ENCODE assay signal across 11 cellular contexts in the genomic region with DNA sequence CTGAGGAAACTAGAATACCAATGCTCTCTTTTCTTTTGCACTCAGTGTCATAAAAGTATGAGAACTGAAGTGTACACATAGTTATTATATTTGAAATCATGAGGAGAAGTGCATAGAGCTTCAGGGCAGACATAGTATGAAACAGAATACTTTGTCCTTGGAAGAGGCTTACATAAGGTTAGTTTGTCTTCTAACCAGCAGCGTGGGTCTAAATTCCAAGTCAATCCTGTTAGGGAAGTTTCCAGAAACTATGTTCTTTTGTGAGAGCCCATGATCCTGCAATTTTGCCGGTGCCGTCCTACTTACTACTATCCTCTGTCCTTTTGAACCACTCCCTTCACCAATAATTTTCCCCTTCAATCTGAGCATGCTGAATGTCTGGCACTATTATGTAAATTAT.
"Had no signal": no experiment of that assay in that cellular context is flagged by ENCODE, and none has a peak within 500 bp of the region (broad histone marks: within the 10 kb centered on the region; RNA-seq: fewer than 3 reads in every experiment).

No MANE protein-coding gene starts in this region.

- H3K9ac ChIP-seq: GM23248 had no signal

- DNase-seq: GM23248, GOT3, H7, H9, HCEC 1CT, HFFc6 had no signal

- FAIRE-seq: H1, H54 had no signal

- H3K4me3 ChIP-seq: GM23248, GM23338, HAP-1 had no signal

- H3K4me1 ChIP-seq: HAP-1 had no signal

- H3K4me2 ChIP-seq: GM23338 had no signal

- H3K36me3 ChIP-seq: HAP-1 had no signal

- ATAC-seq: GM23338, HCT116 had no signal

- H3K27ac ChIP-seq: GM23248 had no signal

- H2AFZ ChIP-seq: GM23248, GM23338 had no signal
